Comparison of ENCODE assay signal across 16 cellular contexts in genomic region chr2:237873961-237874551, GRCh38. TPM values are rescaled to one million over a fixed set of nuclear protein-coding genes. Genes with fewer than 3 reads are reported as not detected.
DNase-seq lines count a peak whose midpoint lies in the region; TF ChIP-seq lines count a peak whose summit lies in the region.
"Had no signal": no experiment of that assay in that cellular context is flagged by ENCODE, and none has a peak within 500 bp of the region (broad histone marks: within the 10 kb centered on the region; RNA-seq: fewer than 3 reads in every experiment).

No MANE protein-coding gene starts in this region.

- H3K4me1 ChIP-seq in osteoblast (ENCODE audit: insufficient read depth, low read length) = peaks cover 26% of the 10 kb centered on the region
- peaks cover 29 to 64% of the 10 kb centered on the region in 2 donors for H3K4me1 ChIP-seq in uterus

- no peak for TF ChIP-seq CTCF in osteoblast (IDR thresholded peaks at IDR 0.05; ENCODE audit: extremely low read depth, low read depth, low read length)
- no peak for TF ChIP-seq CTCF in uterus (IDR thresholded peaks at IDR 0.05)
- TF ChIP-seq CTCF in foreskin fibroblast (IDR thresholded peaks at IDR 0.05; ENCODE audit: low read depth, low read length) = no peak

- H3K27ac ChIP-seq in epithelial cell of prostate (peak overlapping the region; percentile 63), osteoblast (ENCODE audit: low read depth, low read length) (peak overlapping the region; percentile 79), uterus (peak overlapping the region; percentile 98 to 100)
- H3K27ac ChIP-seq: WERI-Rb-1 had no signal

- H3K9me3 ChIP-seq in osteoblast (ENCODE audit: low read depth, low read length) (no peaks in the 10 kb centered on the region), uterus (no peaks in the 10 kb centered on the region)

- TF ChIP-seq POLR2A in uterus (IDR thresholded peaks at IDR 0.05) = no peak

- peak overlapping the region; percentile 52 for H3K4me2 ChIP-seq in osteoblast (ENCODE audit: insufficient read depth, low read length)

- H3K9me3 Mint-ChIP-seq in activated T-cell treated with anti-CD3 and anti-CD28 coated beads, Interleukin-2, amount 50 U/mL, for 24 hours = no peaks in the 10 kb centered on the region
- H3K9me3 Mint-ChIP-seq: brain; stimulated activated naive CD8-positive, alpha-beta T cell treated with anti-CD3 and anti-CD28 coated beads, Interleukin-15, Interleukin-2, amounts not matched to agents 100 ng/mL and 50 ng/mL, for 24 hours had no signal

- H3K36me3 ChIP-seq in osteoblast (ENCODE audit: insufficient read depth, low read length) (no peaks in the 10 kb centered on the region), uterus (no peaks in the 10 kb centered on the region)
- H3K36me3 ChIP-seq: WERI-Rb-1 had no signal

- H3K4me1 Mint-ChIP-seq in activated T-cell treated with anti-CD3 and anti-CD28 coated beads, Interleukin-2, amount 50 U/mL, for 24 hours (ENCODE audit: low read depth) = peaks cover 13% of the 10 kb centered on the region

- peaks cover 22% of the 10 kb centered on the region for H3K27me3 Mint-ChIP-seq in activated T-cell treated with anti-CD3 and anti-CD28 coated beads, Interleukin-2, amount 50 U/mL, for 24 hours

- H3K79me2 ChIP-seq in osteoblast (ENCODE audit: insufficient read depth, low read length) = no peaks in the 10 kb centered on the region

- peak; percentile 27 for DNase-seq in activated T-cell treated with anti-CD3 and anti-CD28 coated beads, Interleukin-2, amount 50 U/mL, for 24 hours
- no peak for DNase-seq in activated T-cell treated with anti-CD3 and anti-CD28 coated beads, Interleukin-2, amount 50 U/mL, for 48 hours
- no peak for DNase-seq in epithelial cell of prostate (ENCODE audit: low read depth, low spot score)
- no peak for DNase-seq in osteoblast (ENCODE audit: insufficient read length, low spot score, missing footprints)
- DNase-seq in uterus = peak; percentile 16 to 25
- no peak for DNase-seq in foreskin fibroblast
- DNase-seq in NCI-H1694 (lab: John Stamatoyannopoulos, UW) = no peak
- no peak for DNase-seq in T-helper 9 cell
- DNase-seq: activated naive CD4-positive, alpha-beta T cell treated with Interleukin-2 at 50 U/mL for 16 hours; left ventricle myocardium superior; NCI-H1417; NCI-H345; small intestine; WERI-Rb-1 had no signal

- H3K27me3 ChIP-seq in osteoblast (ENCODE audit: insufficient read depth, low read length) = no peaks in the 10 kb centered on the region
- no peaks in the 10 kb centered on the region for H3K27me3 ChIP-seq in uterus

- no peak overlapping the region for H3K4me3 ChIP-seq in osteoblast (ENCODE audit: insufficient read depth, low read length)
- no peak overlapping the region for H3K4me3 ChIP-seq in uterus
- H3K4me3 ChIP-seq in foreskin fibroblast (ENCODE audit: low read depth in 1 of 2, low read length in 2 of 2) = no peak overlapping the region

- no peaks in the 10 kb centered on the region for H3K36me3 Mint-ChIP-seq in activated T-cell treated with anti-CD3 and anti-CD28 coated beads, Interleukin-2, amount 50 U/mL, for 24 hours (ENCODE audit: low read depth)
- H3K36me3 Mint-ChIP-seq: brain had no signal

- no peak overlapping the region for H3K27ac Mint-ChIP-seq in activated T-cell treated with anti-CD3 and anti-CD28 coated beads, Interleukin-2, amount 50 U/mL, for 24 hours
- H3K27ac Mint-ChIP-seq: stimulated activated naive CD8-positive, alpha-beta T cell treated with anti-CD3 and anti-CD28 coated beads, Interleukin-15, Interleukin-2, amounts not matched to agents 100 ng/mL and 50 ng/mL, for 24 hours had no signal

- no peaks in the 10 kb centered on the region for H4K20me1 ChIP-seq in osteoblast (ENCODE audit: insufficient read depth, low read length)

- H3K4me3 Mint-ChIP-seq in activated T-cell treated with anti-CD3 and anti-CD28 coated beads, Interleukin-2, amount 50 U/mL, for 24 hours = no peak overlapping the region
- H3K4me3 Mint-ChIP-seq: brain; stimulated activated naive CD8-positive, alpha-beta T cell treated with anti-CD3 and anti-CD28 coated beads, Interleukin-15, Interleukin-2, amounts not matched to agents 100 ng/mL and 50 ng/mL, for 24 hours had no signal

- peak overlapping the region; percentile 49 for H2AFZ ChIP-seq in osteoblast (ENCODE audit: low read length)

- intact Hi-C loops in uterus (cut with DNase I; ENCODE audit: low total_unique reads) = no loop called here

RNA-seq across cellular contexts. Expression of gene RAMP1, which starts 14.6 kb away (rescaled TPM):
- total RNA-seq in osteoblast (1.8 and 4.4 TPM in 2 replicates), uterus (100 to 1,000 TPM in 3 of 4 donors, 10 to 100 TPM in 1; 44.1 to 591 (median 424) TPM)

Comparison
In these comparisons a context has a peak if more than half of its experiments do, and no peak if none do; other contexts are left out.
1. DNase-seq: peak in activated T-cell treated with anti-CD3 and anti-CD28 coated beads, Interleukin-2, amount 50 U/mL, for 24 hours (single experiment) and uterus (2 of 2); none in activated T-cell treated with anti-CD3 and anti-CD28 coated beads, Interleukin-2, amount 50 U/mL, for 48 hours (0 of 2), epithelial cell of prostate (single experiment), osteoblast (single experiment), foreskin fibroblast (0 of 2), NCI-H1694 (single experiment) and T-helper 9 cell (single experiment).
2. Peak in every context shown above with its lines, with median percentiles within 50 percentile points of each other: H3K27ac ChIP-seq.